ENCODE assay signal across 8 cellular contexts in the genomic region with DNA sequence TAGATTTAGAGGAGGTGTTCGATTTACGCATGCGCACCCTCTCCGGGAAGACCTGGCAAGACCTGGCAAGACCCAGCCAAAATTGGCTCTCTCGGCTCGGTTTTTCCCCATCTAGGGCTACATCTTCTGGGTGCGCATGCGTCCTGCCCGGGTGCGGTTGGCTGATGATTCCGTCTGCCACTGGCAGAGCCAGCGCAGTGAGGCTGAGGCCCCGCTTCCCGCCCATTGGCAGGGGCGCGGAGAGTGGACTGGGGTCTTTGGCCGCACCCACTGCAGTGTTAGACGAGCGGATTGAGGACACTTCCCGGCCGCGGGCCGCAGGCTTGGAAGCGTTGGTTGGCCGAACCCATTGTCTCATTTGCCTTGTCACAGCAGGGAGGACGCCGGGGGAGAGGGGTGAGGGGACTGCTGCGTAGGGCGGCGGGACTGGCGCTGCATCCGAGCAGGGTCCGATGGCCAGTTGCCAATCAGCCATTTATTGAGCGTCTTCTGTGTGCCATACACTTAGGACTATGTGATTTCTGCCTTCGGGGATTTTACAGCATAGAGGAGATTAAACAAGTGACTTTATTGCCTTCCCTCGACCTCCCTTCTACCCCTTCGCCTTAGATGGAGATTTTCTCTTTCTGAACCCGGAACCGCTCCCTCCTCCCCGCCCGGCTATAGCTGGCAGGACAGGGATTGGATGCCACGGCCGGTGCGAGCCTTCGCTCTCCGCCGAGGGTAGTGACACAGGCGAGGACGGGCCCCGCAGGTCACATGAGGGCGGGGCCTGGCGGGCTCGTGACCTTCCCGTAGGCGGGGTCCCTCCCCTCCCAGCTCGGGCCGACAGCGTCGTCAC. TPM values are rescaled to one million over a fixed set of nuclear protein-coding genes. Genes with fewer than 3 reads are reported as not detected.
DNase-seq lines count a peak whose midpoint lies in the region; ATAC-seq and TF ChIP-seq lines count a peak whose summit lies in the region.

No MANE protein-coding gene starts in this region.

- WGBS in prostate gland, result under 1% methylated on average over 56 of the region's 59 CpGs
- WGBS in urinary bladder, result under 1% methylated on average over 59 of the region's 59 CpGs

- H3K4me3 ChIP-seq in right atrium auricular region (peak overlapping the region; percentile 53 to 70), prostate gland (peak overlapping the region; percentile 34 to 45), urinary bladder (ENCODE audit: low read depth, low read length) (peak overlapping the region; percentile 31)

- ATAC-seq in GM18502 (IDR thresholded peaks at IDR 0.05; ENCODE audit: poor library complexity, unreplicated experiment) (peak; percentile 78), HG02943 (IDR thresholded peaks at IDR 0.05; ENCODE audit: low read depth, unreplicated experiment) (peak; percentile 72)

- DNase-seq in NCI-H187 (lab: John Stamatoyannopoulos, UW) (peak; percentile 99 to 100), T-helper 2 cell (peak; percentile 91 to 97 (median 96)), anterior cingulate cortex (lab: John Stamatoyannopoulos, UW) (peak; percentile 62 to 98 (median 95)), right atrium auricular region (ENCODE audit: low spot score) (peak; percentile 99), prostate gland (ENCODE audit: low spot score) (peak; percentile 99)

- H3K27ac ChIP-seq in right atrium auricular region (peak overlapping the region; percentile 100), prostate gland (peak overlapping the region; percentile 99 to 100), urinary bladder (ENCODE audit: low read depth) (peak overlapping the region; percentile 97)

- H3K9me3 ChIP-seq in right atrium auricular region (no peaks in the 10 kb centered on the region), prostate gland (no peaks in the 10 kb centered on the region)

- intact Hi-C loops in prostate gland (cut with DNase I), result loop anchor here (1.0 to 5.0 kb wide), 3 partner anchors 20 to 150 kb away; a partner anchor contains a TSS

- TF ChIP-seq CTCF in right atrium auricular region (IDR thresholded peaks at IDR 0.05), result peak in 1 of 2 donors; percentile 23
- TF ChIP-seq CTCF in prostate gland (IDR thresholded peaks at IDR 0.05), result no peak

- peak; percentile 95 for TF ChIP-seq POLR2A in prostate gland (IDR thresholded peaks at IDR 0.05)

- H3K4me1 ChIP-seq in right atrium auricular region (peaks cover 0 to 13% of the 10 kb centered on the region in 2 donors), prostate gland (replicated peaks) (no peaks in the 10 kb centered on the region), urinary bladder (ENCODE audit: insufficient read depth) (no peaks in the 10 kb centered on the region)

- H3K36me3 ChIP-seq in right atrium auricular region, result no peaks in the 10 kb centered on the region
- no peaks in the 10 kb centered on the region for H3K36me3 ChIP-seq in prostate gland
- no peaks in the 10 kb centered on the region for H3K36me3 ChIP-seq in urinary bladder (ENCODE audit: insufficient read depth)

- H3K27me3 ChIP-seq in right atrium auricular region, result no peaks in the 10 kb centered on the region
- H3K27me3 ChIP-seq in prostate gland (replicated peaks; ENCODE audit: insufficient read depth), result no peaks in the 10 kb centered on the region

RNA-seq across cellular contexts. Expression of a gene that starts 43.7 kb away (rescaled TPM):
- 100 to 1,000 TPM in 1 of 2 donors, 10 to 100 TPM in 1; 80.1 to 104 TPM for total RNA-seq in right atrium auricular region
- 100 to 1,000 TPM in 1 of 2 donors, 10 to 100 TPM in 1; 52.1 to 128 TPM for total RNA-seq in prostate gland
- 10.0 TPM for total RNA-seq in urinary bladder
- 55.5 TPM for polyA plus RNA-seq in urinary bladder

Comparison
In these comparisons a context has a peak if more than half of its experiments do, and no peak if none do; other contexts are left out.
1. Peak in every context shown above with its lines: DNase-seq, ATAC-seq, H3K4me3 ChIP-seq and H3K27ac ChIP-seq.